ENCODE assay signal across 24 cellular contexts in genomic region chr11:131737357-131737756, GRCh38.
A peak's percentile ranks its signal among the peaks of the same experiment; 100 is the strongest.
DNase-seq lines count a peak whose midpoint lies in the region; ATAC-seq and TF ChIP-seq lines count a peak whose summit lies in the region.
"Had no signal": no experiment of that assay in that cellular context is flagged by ENCODE, and none has a peak within 500 bp of the region (broad histone marks: within the 10 kb centered on the region; RNA-seq: fewer than 3 reads in every experiment).

No MANE protein-coding gene starts in this region.

- H2AFZ ChIP-seq in fibroblast of lung (ENCODE audit: low read length): peak overlapping the region; percentile 14

- H3K4me3 Mint-ChIP-seq in WTC11 (no peak overlapping the region), progenitor cell of endocrine pancreas (ENCODE audit: low read depth) (no peak overlapping the region)
- H3K4me3 Mint-ChIP-seq: CD8-positive, alpha-beta T cell; central memory CD8-positive, alpha-beta T cell; effector memory CD8-positive, alpha-beta T cell; stimulated activated naive CD8-positive, alpha-beta T cell treated with anti-CD3 and anti-CD28 coated beads, Interleukin-15, Interleukin-2, amounts not matched to agents 100 ng/mL and 50 ng/mL, for 24 hours had no signal

- H3K27me3 Mint-ChIP-seq in WTC11 (ENCODE audit: low read depth) (no peaks in the 10 kb centered on the region; the same call in 1 of the 2 replicates), progenitor cell of endocrine pancreas (peaks cover 51% of the 10 kb centered on the region)
- H3K27me3 Mint-ChIP-seq: central memory CD8-positive, alpha-beta T cell; effector memory CD8-positive, alpha-beta T cell had no signal

- H3K36me3 ChIP-seq in A673 (ENCODE audit: insufficient read depth, low read length, poor library complexity, severe bottlenecking): no peaks in the 10 kb centered on the region
- H3K36me3 ChIP-seq in fibroblast of lung (ENCODE audit: control insufficient read depth, insufficient read depth, low read length): no peaks in the 10 kb centered on the region
- H3K36me3 ChIP-seq in HAP-1 (replicated peaks): no peaks in the 10 kb centered on the region
- H3K36me3 ChIP-seq: adrenal gland, gastrocnemius medialis, SJSA1 had no signal

- H4K20me1 ChIP-seq in fibroblast of lung (ENCODE audit: control insufficient read depth, extremely low read depth, insufficient read depth, low read length): no peaks in the 10 kb centered on the region

- intact Hi-C loops in A673 (cut with micrococcal nuclease; ENCODE audit: unreplicated experiment): no loop called here

- H3K9me3 Mint-ChIP-seq in WTC11 (no peaks in the 10 kb centered on the region), progenitor cell of endocrine pancreas (ENCODE audit: low read depth) (no peaks in the 10 kb centered on the region)
- H3K9me3 Mint-ChIP-seq: CD8-positive, alpha-beta T cell; stimulated activated naive CD8-positive, alpha-beta T cell treated with anti-CD3 and anti-CD28 coated beads, Interleukin-15, Interleukin-2, amounts not matched to agents 100 ng/mL and 50 ng/mL, for 24 hours had no signal

- DNase-seq in A673 (ENCODE audit: low spot score): no peak
- no peak for DNase-seq in HFF-Myc (ENCODE audit: extremely low read depth, low read depth)
- no peak for DNase-seq in WTC11 (ENCODE audit: low spot score)
- peak in 1 of 2 donors; percentile 62 for DNase-seq in fibroblast of lung (ENCODE audit: low read depth in 2 of 2)
- DNase-seq in progenitor cell of endocrine pancreas (ENCODE audit: low spot score, unreplicated experiment): no peak
- DNase-seq in HAP-1 (ENCODE audit: low spot score in 2 of 2): no peak
- DNase-seq: adrenal gland; CD8-positive, alpha-beta T cell; DMS53; effector memory CD8-positive, alpha-beta T cell; gastrocnemius medialis; left colon; NCI-H1105 treated with DMSO at 0.1 percent for 48 hours; NCI-H524 treated with DMSO at 0.1 percent for 48 hours; stimulated activated CD4-positive, alpha-beta T cell treated with anti-CD3 and anti-CD28 coated beads, Interleukin-2, amount 100 ng/mL, for 24 hours; trophoblast cell had no signal

- H3K36me3 Mint-ChIP-seq in WTC11 (no peaks in the 10 kb centered on the region), progenitor cell of endocrine pancreas (ENCODE audit: insufficient read depth) (no peaks in the 10 kb centered on the region)
- H3K36me3 Mint-ChIP-seq: CD8-positive, alpha-beta T cell had no signal

- POLR2A ChIA-PET in A673 (lab: Charles Lee; ENCODE audit: low non-redundant PET) (no interaction called here), WTC11 (lab: Charles Lee) (no interaction called here)

- peak; percentile 44; the same call in 1 of the 2 replicates for ATAC-seq in WTC11
- no peak for ATAC-seq in GM19023 (IDR thresholded peaks at IDR 0.05; ENCODE audit: unreplicated experiment)
- ATAC-seq in HG03135 (IDR thresholded peaks at IDR 0.05; ENCODE audit: unreplicated experiment): no peak
- ATAC-seq: CD8-positive, alpha-beta T cell; effector memory CD8-positive, alpha-beta T cell; gastrocnemius medialis; HCT116; left colon; sciatic nerve had no signal

- CTCF ChIA-PET in A673 (lab: Charles Lee) (no interaction called here), WTC11 (lab: Charles Lee) (interaction anchor here (2.2 kb wide), 1 partner anchor 10 kb away, joined by 17 read pairs; no protein-coding TSS in a partner anchor)

- BruUV-seq in A673 (replicated peaks; lab: Mats Ljungman, UMichigan): no TSS peak

- no peak overlapping the region for H3K27ac Mint-ChIP-seq in WTC11
- H3K27ac Mint-ChIP-seq in progenitor cell of endocrine pancreas: no peak overlapping the region
- H3K27ac Mint-ChIP-seq: CD8-positive, alpha-beta T cell; effector memory CD8-positive, alpha-beta T cell; stimulated activated naive CD8-positive, alpha-beta T cell treated with anti-CD3 and anti-CD28 coated beads, Interleukin-15, Interleukin-2, amounts not matched to agents 100 ng/mL and 50 ng/mL, for 24 hours had no signal

- peak overlapping the region; percentile 59 for H3K4me2 ChIP-seq in fibroblast of lung (ENCODE audit: extremely low read depth, insufficient read depth, low read length)
- H3K4me2 ChIP-seq: KMS-11 had no signal

- H3K27me3 ChIP-seq in A673 (replicated peaks; ENCODE audit: insufficient read depth, low read depth, low read length, poor library complexity) (peaks cover 6% of the 10 kb centered on the region), fibroblast of lung (ENCODE audit: control insufficient read depth, insufficient read depth, low read length) (no peaks in the 10 kb centered on the region), HAP-1 (ENCODE audit: low read depth) (no peaks in the 10 kb centered on the region)
- H3K27me3 ChIP-seq: adrenal gland, gastrocnemius medialis, SJSA1 had no signal

- H3K79me2 ChIP-seq in fibroblast of lung (ENCODE audit: control insufficient read depth, insufficient read depth, low read length): no peaks in the 10 kb centered on the region

- TF ChIP-seq CTCF in A673 (conservative IDR thresholded peaks at IDR 0.05; ENCODE audit: low read depth, low read length) (peak; percentile 29; the same call in 1 of the 2 replicates), HFF-Myc (IDR thresholded peaks at IDR 0.05; ENCODE audit: low read depth, low read length, missing control alignments) (peak; percentile 6), WTC11 (IDR thresholded peaks at IDR 0.05) (no peak), fibroblast of lung (conservative IDR thresholded peaks at IDR 0.05 in 1 of 2, IDR thresholded peaks at IDR 0.05 in 1 of 2; ENCODE audit: low read depth in 1 of 2, low read length in 2 of 2) (peak; percentile 15 to 27), progenitor cell of endocrine pancreas (IDR thresholded peaks at IDR 0.05; ENCODE audit: unreplicated experiment) (no peak)

- H3K9ac ChIP-seq in fibroblast of lung (ENCODE audit: insufficient read depth, low read length): no peak overlapping the region
- H3K9ac ChIP-seq: KMS-11 had no signal

- in situ Hi-C loops in HAP-1 (cut with MboI; ENCODE audit: low sequenced_read_pairs): no loop called here

- no peak overlapping the region for H3K4me3 ChIP-seq in A673 (ENCODE audit: low read depth, low read length, poor library complexity, severe bottlenecking)
- no peak overlapping the region for H3K4me3 ChIP-seq in HFF-Myc (replicated peaks; ENCODE audit: low read depth, low read length)
- H3K4me3 ChIP-seq in fibroblast of lung (replicated peaks in 1 of 4; ENCODE audit: control extremely low read depth in 1 of 4, insufficient read depth in 1 of 4, low read depth in 3 of 4, low read length in 4 of 4): no peak overlapping the region
- no peak overlapping the region for H3K4me3 ChIP-seq in HAP-1
- H3K4me3 ChIP-seq: adrenal gland, gastrocnemius medialis, SJSA1 had no signal

- H3K4me1 ChIP-seq in A673 (ENCODE audit: insufficient read depth, low read length, poor library complexity, severe bottlenecking): no peaks in the 10 kb centered on the region
- peaks cover 2% of the 10 kb centered on the region for H3K4me1 ChIP-seq in fibroblast of lung (ENCODE audit: control insufficient read depth, extremely low read depth, insufficient read depth, low read length)
- no peaks in the 10 kb centered on the region for H3K4me1 ChIP-seq in HAP-1
- H3K4me1 ChIP-seq: adrenal gland, gastrocnemius medialis, SJSA1 had no signal

- H3K9me3 ChIP-seq in A673 (ENCODE audit: low read depth, low read length, poor library complexity, severe bottlenecking): no peaks in the 10 kb centered on the region
- H3K9me3 ChIP-seq in fibroblast of lung (ENCODE audit: control insufficient read depth, insufficient read depth, low read depth, low read length): no peaks in the 10 kb centered on the region
- H3K9me3 ChIP-seq in HAP-1: no peaks in the 10 kb centered on the region
- H3K9me3 ChIP-seq: adrenal gland, gastrocnemius medialis, SJSA1 had no signal

- H3K4me1 Mint-ChIP-seq in WTC11: peaks cover 5% of the 10 kb centered on the region
- peaks cover 8% of the 10 kb centered on the region for H3K4me1 Mint-ChIP-seq in progenitor cell of endocrine pancreas (ENCODE audit: low read depth)
- H3K4me1 Mint-ChIP-seq: central memory CD8-positive, alpha-beta T cell had no signal

- H3K27ac ChIP-seq in A673 (ENCODE audit: low read depth, low read length, poor library complexity, severe bottlenecking) (no peak overlapping the region), fibroblast of lung (ENCODE audit: insufficient read depth, low read length) (no peak overlapping the region)
- H3K27ac ChIP-seq: adrenal gland, gastrocnemius medialis, KMS-11, SJSA1 had no signal

TF ChIP-seq in WTC11, 78 proteins besides CTCF, POLR2A, EP300 and RAD21:
- no peak for TF ChIP-seq ZBTB43 (CRISPR knock-in tag; IDR thresholded peaks at IDR 0.05)
- no peak for TF ChIP-seq GTF2I (CRISPR knock-in tag; conservative IDR thresholded peaks at IDR 0.05)

Comparison
In these comparisons a context has a peak if more than half of its experiments do, and no peak if none do; other contexts are left out.
1. CTCF ChIP-seq: peak in A673 (single experiment), HFF-Myc (single experiment) and fibroblast of lung (2 of 2); none in WTC11 (single experiment) and progenitor cell of endocrine pancreas (single experiment).